Comparison of ENCODE assay signal across 7 cellular contexts in genomic region chr1:162003825-162004205, GRCh38. TPM values are rescaled to one million over a fixed set of nuclear protein-coding genes. Genes with fewer than 3 reads are reported as not detected.
DNase-seq lines count a peak whose midpoint lies in the region; ATAC-seq, FAIRE-seq and TF ChIP-seq lines count a peak whose summit lies in the region.

No MANE protein-coding gene starts in this region.

- peak; percentile 49 to 68 for ATAC-seq in right cardiac atrium
- no peak for ATAC-seq in HG02970 (IDR thresholded peaks at IDR 0.05; ENCODE audit: low FRiP score, unreplicated experiment)

- no peak overlapping the region for H3K4me3 ChIP-seq in right cardiac atrium (ENCODE audit: low read length)
- H3K4me3 ChIP-seq in thyroid gland (replicated peaks in 1 of 3): no peak overlapping the region
- H3K4me3 ChIP-seq in Karpas-422 (ENCODE audit: low read length): no peak overlapping the region

- TF ChIP-seq POLR2A in thyroid gland (IDR thresholded peaks at IDR 0.05): no peak

- H3K27ac ChIP-seq in right cardiac atrium (ENCODE audit: low read length) (no peak overlapping the region), thyroid gland (peak overlapping the region in 2 of 3 donors; percentile 38 to 45), Karpas-422 (ENCODE audit: low read length) (no peak overlapping the region)

- H3K79me2 ChIP-seq in Karpas-422 (ENCODE audit: low read length): no peaks in the 10 kb centered on the region

- DNase-seq in HTR-8/SVneo (ENCODE audit: insufficient read length, low spot score) (peak; percentile 77), T1000 (lab: John Stamatoyannopoulos, UW) (peak; percentile 41), right cardiac atrium (peak; percentile 39 to 74 (median 67)), thyroid gland (peak in 1 of 2 donors; percentile 9), Karpas-422 (no peak)
- DNase-seq in activated naive CD4-positive, alpha-beta T cell treated with anti-CD3 and anti-CD28 coated beads, Interleukin-2, amount 50 U/mL, for 16 hours: no peak

- H3K4me1 ChIP-seq in right cardiac atrium (ENCODE audit: control insufficient read depth, insufficient read depth, low read length): no peaks in the 10 kb centered on the region
- no peaks in the 10 kb centered on the region for H3K4me1 ChIP-seq in thyroid gland
- H3K4me1 ChIP-seq in Karpas-422 (ENCODE audit: low read length): no peaks in the 10 kb centered on the region

- no peaks in the 10 kb centered on the region for H4K20me1 ChIP-seq in Karpas-422 (ENCODE audit: insufficient read depth, low read depth, low read length)

- H3K36me3 ChIP-seq in thyroid gland: no peaks in the 10 kb centered on the region
- H3K36me3 ChIP-seq in Karpas-422 (ENCODE audit: insufficient read depth, low read length): no peaks in the 10 kb centered on the region

- H3K9ac ChIP-seq in Karpas-422 (ENCODE audit: low read length): no peak overlapping the region

- no peaks in the 10 kb centered on the region for H3K9me3 ChIP-seq in right cardiac atrium (ENCODE audit: control insufficient read depth, low read length)
- H3K9me3 ChIP-seq in thyroid gland: no peaks in the 10 kb centered on the region
- H3K9me3 ChIP-seq in Karpas-422 (ENCODE audit: low read length): no peaks in the 10 kb centered on the region

- H3K4me2 ChIP-seq in Karpas-422 (ENCODE audit: low read depth, low read length, poor library complexity, severe bottlenecking): no peak overlapping the region

- H2AFZ ChIP-seq in Karpas-422 (ENCODE audit: low read length): no peak overlapping the region

- intact Hi-C loops in right cardiac atrium (cut with DNase I): no loop called here
- intact Hi-C loops in thyroid gland (cut with DNase I): no loop called here

- FAIRE-seq in HTR-8/SVneo (lab: Jason Lieb, UNC): no peak

- H3K27me3 ChIP-seq in right cardiac atrium (ENCODE audit: control insufficient read depth, insufficient read depth) (no peaks in the 10 kb centered on the region), thyroid gland (no peaks in the 10 kb centered on the region), Karpas-422 (ENCODE audit: low read length) (no peaks in the 10 kb centered on the region)

- 69% methylated on average over 6 of the region's 6 CpGs for WGBS in right cardiac atrium
- 55 to 59% methylated on average over 6 of the region's 6 CpGs for WGBS in thyroid gland, 2 donors

- H3K9me2 ChIP-seq in Karpas-422 (replicated peaks; ENCODE audit: insufficient read depth, low read length): no peaks in the 10 kb centered on the region

- TF ChIP-seq CTCF in thyroid gland (IDR thresholded peaks at IDR 0.05): no peak

RNA-seq across cellular contexts. Expression of gene OLFML2B, which starts 19.9 kb away (rescaled TPM):
- total RNA-seq in right cardiac atrium (1 to 10 TPM; 1.8 to 8.9 (median 5.4) TPM), thyroid gland (10 to 100 TPM in 3 of 4 donors, 1 to 10 TPM in 1; 8.0 to 18.4 (median 12.9) TPM)
- 2.7 TPM for polyA plus RNA-seq in right cardiac atrium
- total RNA-seq in Karpas-422 (2014; rRNA removed; shearing (Covaris generic); ENCODE audit: low replicate concordance): not detected in 2 replicates

Comparison
In these comparisons a context has a peak if more than half of its experiments do, and no peak if none do; other contexts are left out.
1. DNase-seq: peak in HTR-8/SVneo (single experiment), T1000 (single experiment) and right cardiac atrium (3 of 3); none in Karpas-422 (single experiment) and activated naive CD4-positive, alpha-beta T cell treated with anti-CD3 and anti-CD28 coated beads, Interleukin-2, amount 50 U/mL, for 16 hours (single experiment).
2. H3K27ac ChIP-seq: peak in thyroid gland (2 of 3); none in right cardiac atrium (single experiment) and Karpas-422 (single experiment).